ENCODE assay signal across 12 cellular contexts in the genomic region with DNA sequence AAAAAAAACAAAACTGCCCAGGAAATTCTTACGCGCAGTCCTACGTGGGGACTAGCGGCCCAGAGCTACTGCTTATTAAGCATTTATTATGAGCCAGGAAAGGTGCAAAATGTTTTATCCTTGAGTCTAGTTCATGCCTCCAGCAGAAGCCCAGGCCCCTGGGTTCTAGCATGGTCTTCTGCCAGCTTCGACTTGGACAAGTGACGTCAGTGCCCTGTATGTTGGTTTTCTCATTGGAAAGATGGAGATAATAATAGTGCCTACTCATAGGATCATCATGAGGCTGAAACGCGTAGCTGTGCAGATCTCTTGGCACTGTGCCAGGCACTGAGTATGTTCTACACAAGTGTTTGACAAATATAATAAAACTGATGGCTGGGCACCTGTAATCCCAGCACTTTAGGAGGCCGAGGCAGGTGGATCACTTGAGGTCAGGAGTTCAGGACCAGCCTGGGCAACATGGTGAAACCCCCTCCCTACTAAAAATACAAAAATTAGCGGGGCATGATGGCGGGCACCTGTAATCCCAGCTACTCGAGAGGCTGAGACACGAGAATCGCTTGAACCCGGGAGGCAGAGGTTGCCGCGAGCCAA.
DNase-seq lines count a peak whose midpoint lies in the region; ATAC-seq, FAIRE-seq and TF ChIP-seq lines count a peak whose summit lies in the region.
"Had no signal": no experiment of that assay in that cellular context is flagged by ENCODE, and none has a peak within 500 bp of the region (broad histone marks: within the 10 kb centered on the region; RNA-seq: fewer than 3 reads in every experiment).

No MANE protein-coding gene starts in this region.

- H3K36me3 ChIP-seq in WERI-Rb-1, result no peaks in the 10 kb centered on the region
- H3K36me3 ChIP-seq: left lung had no signal

- DNase-seq in NCI-H128 (lab: John Stamatoyannopoulos, UW; ENCODE audit: unreplicated experiment), result peak; percentile 33
- peak; percentile 31 for DNase-seq in RCC 7860 (ENCODE audit: low spot score)
- DNase-seq in fibroblast of pulmonary artery (ENCODE audit: low read depth), result peak; percentile 69
- DNase-seq in coronary artery (ENCODE audit: low spot score), result no peak
- no peak for DNase-seq in WERI-Rb-1
- DNase-seq: activated CD8-positive, alpha-beta memory T cell treated with anti-CD3 and anti-CD28 coated beads for 24 hours; CD4-positive, CD25-positive, alpha-beta regulatory T cell; testis had no signal

- no peaks in the 10 kb centered on the region for H3K27me3 ChIP-seq in WERI-Rb-1 (ENCODE audit: insufficient read depth, low read depth, severe bottlenecking)
- H3K27me3 ChIP-seq: left lung, testis had no signal

- H3K4me3 ChIP-seq in fibroblast of pulmonary artery (replicated peaks; ENCODE audit: low read depth, low read length) (no peak overlapping the region), coronary artery (no peak overlapping the region), WERI-Rb-1 (ENCODE audit: low read depth, low read length) (no peak overlapping the region)
- H3K4me3 ChIP-seq: left lung, testis had no signal

- TF ChIP-seq CTCF in C4-2B (conservative IDR thresholded peaks at IDR 0.05), result no peak
- TF ChIP-seq CTCF in fibroblast of pulmonary artery (IDR thresholded peaks at IDR 0.05; ENCODE audit: low read length, missing control alignments), result no peak
- TF ChIP-seq CTCF in coronary artery (IDR thresholded peaks at IDR 0.05), result no peak
- TF ChIP-seq CTCF in WERI-Rb-1 (IDR thresholded peaks at IDR 0.05; ENCODE audit: low read depth, low read length), result no peak

- H3K27ac ChIP-seq in C4-2B, result peak overlapping the region; percentile 14; the same call in 1 of the 2 replicates
- no peak overlapping the region for H3K27ac ChIP-seq in coronary artery
- H3K27ac ChIP-seq in WERI-Rb-1, result no peak overlapping the region
- H3K27ac ChIP-seq: left lung, testis had no signal

- H3K9me3 ChIP-seq in WERI-Rb-1 (ENCODE audit: severe bottlenecking), result no peaks in the 10 kb centered on the region
- H3K9me3 ChIP-seq: left lung, testis had no signal

- no peak for FAIRE-seq in RCC 7860 (lab: Jason Lieb, UNC)

- ATAC-seq in HG02623 (IDR thresholded peaks at IDR 0.05; ENCODE audit: unreplicated experiment) (no peak), GM18909 (IDR thresholded peaks at IDR 0.05; ENCODE audit: poor library complexity, unreplicated experiment) (no peak)
- ATAC-seq: left lung had no signal

Comparison
In these comparisons a context has a peak if more than half of its experiments do, and no peak if none do; other contexts are left out.
1. DNase-seq: peak in NCI-H128 (single experiment), RCC 7860 (single experiment) and fibroblast of pulmonary artery (single experiment); none in coronary artery (single experiment) and WERI-Rb-1 (single experiment).